Comparison of ENCODE assay signal across 1 cellular context in the genomic region with DNA sequence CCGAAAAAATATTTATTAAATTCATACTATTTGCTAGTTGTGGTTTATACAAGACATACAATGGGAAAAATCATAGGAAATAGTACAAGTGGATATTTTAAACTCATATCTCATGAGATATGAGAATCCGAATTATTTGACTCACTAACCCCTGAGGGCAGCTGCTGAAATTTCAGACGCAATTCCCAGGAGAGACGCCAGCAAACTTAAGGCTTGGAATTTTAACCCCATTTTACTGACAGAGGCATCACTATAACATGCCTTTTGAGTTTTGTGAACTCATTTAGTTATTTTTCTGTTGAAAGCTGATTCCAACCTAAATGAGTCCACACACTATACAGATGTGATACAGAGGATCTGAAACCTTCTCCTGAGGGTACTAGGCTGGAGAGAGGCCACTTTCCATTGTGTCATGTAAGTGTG.
TF ChIP-seq lines count a peak whose summit lies in the region.

No MANE protein-coding gene starts in this region.

TF ChIP-seq in IMR-90, 13 proteins besides CTCF, POLR2A, EP300 and RAD21:
- no peak for TF ChIP-seq RFX5 (IDR thresholded peaks at IDR 0.05; ENCODE audit: low read depth, low read length)
- TF ChIP-seq SMC3 (IDR thresholded peaks at IDR 0.05; ENCODE audit: low read depth, low read length): no peak
- TF ChIP-seq CEBPB (IDR thresholded peaks at IDR 0.05; ENCODE audit: low read depth, low read length): no peak
- TF ChIP-seq ELK1 (IDR thresholded peaks at IDR 0.05; ENCODE audit: borderline replicate concordance, low read depth, low read length): no peak
- TF ChIP-seq MAFK (IDR thresholded peaks at IDR 0.05; ENCODE audit: low read depth, low read length): no peak
- TF ChIP-seq MXI1 (IDR thresholded peaks at IDR 0.05; ENCODE audit: borderline replicate concordance, low read depth, low read length): no peak
- no peak for TF ChIP-seq FOS (IDR thresholded peaks at IDR 0.05; ENCODE audit: low read depth, low read length)
- TF ChIP-seq, protein P1, sequence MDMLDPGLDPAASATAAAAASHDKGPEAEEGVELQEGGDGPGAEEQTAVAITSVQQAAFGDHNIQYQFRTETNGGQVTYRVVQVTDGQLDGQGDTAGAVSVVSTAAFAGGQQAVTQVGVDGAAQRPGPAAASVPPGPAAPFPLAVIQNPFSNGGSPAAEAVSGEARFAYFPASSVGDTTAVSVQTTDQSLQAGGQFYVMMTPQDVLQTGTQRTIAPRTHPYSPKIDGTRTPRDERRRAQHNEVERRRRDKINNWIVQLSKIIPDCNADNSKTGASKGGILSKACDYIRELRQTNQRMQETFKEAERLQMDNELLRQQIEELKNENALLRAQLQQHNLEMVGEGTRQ (IDR thresholded peaks at IDR 0.05; ENCODE audit: low read depth, low read length): no peak
- TF ChIP-seq RCOR1 (IDR thresholded peaks at IDR 0.05; ENCODE audit: insufficient replicate concordance, low read length): no peak
- no peak for TF ChIP-seq NFE2L2 (IDR thresholded peaks at IDR 0.05; ENCODE audit: low read depth, low read length)
- no peak for TF ChIP-seq MAZ (IDR thresholded peaks at IDR 0.05; ENCODE audit: borderline replicate concordance, low read depth, low read length)
- TF ChIP-seq BHLHE40 (IDR thresholded peaks at IDR 0.05; ENCODE audit: low read depth, low read length): no peak
- no peak for TF ChIP-seq CHD1 (IDR thresholded peaks at IDR 0.05; ENCODE audit: low read depth, low read length)
